12 cellular contexts compared by ENCODE assay signal in the genomic region with DNA sequence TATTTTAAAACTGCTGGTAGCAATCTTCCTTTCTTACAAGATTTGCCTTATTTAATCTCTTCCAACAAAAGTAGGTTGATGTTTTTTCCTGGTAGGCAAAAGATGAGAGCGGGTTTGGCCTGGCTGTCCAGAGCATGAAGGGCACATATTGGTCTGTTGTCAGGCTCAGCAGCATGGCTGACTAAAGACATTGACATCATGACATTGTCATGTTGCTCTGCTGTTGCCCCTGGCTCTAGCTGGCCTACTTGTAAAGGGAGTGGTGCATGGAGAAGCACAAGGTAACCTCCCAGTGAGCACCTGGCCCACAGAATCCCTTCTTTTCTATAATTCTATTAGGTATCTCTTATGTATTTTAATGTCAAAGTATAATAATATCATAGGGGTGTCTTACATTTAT. TPM values are rescaled to one million over a fixed set of nuclear protein-coding genes. Genes with fewer than 3 reads are reported as not detected.
DNase-seq lines count a peak whose midpoint lies in the region; ATAC-seq lines count a peak whose summit lies in the region.
"Had no signal": no experiment of that assay in that cellular context is flagged by ENCODE, and none has a peak within 500 bp of the region (broad histone marks: within the 10 kb centered on the region; RNA-seq: fewer than 3 reads in every experiment).

No MANE protein-coding gene starts in this region.

- ATAC-seq in esophagus mucosa (peak; percentile 28), HG02840 (IDR thresholded peaks at IDR 0.05; ENCODE audit: low FRiP score, unreplicated experiment) (no peak)
- ATAC-seq in stimulated activated effector memory CD8-positive, alpha-beta T cell treated with anti-CD3 and anti-CD28 coated beads, Interleukin-12 subunit alpha, Interleukin-12 subunit beta, amount 100 ng/mL, for 72 hours: no peak
- ATAC-seq: CD8-positive, alpha-beta T cell had no signal

- no peaks in the 10 kb centered on the region for H3K4me1 Mint-ChIP-seq in stimulated activated effector memory CD8-positive, alpha-beta T cell treated with anti-CD3 and anti-CD28 coated beads, Interleukin-12 subunit alpha, Interleukin-12 subunit beta, amount 100 ng/mL, for 72 hours
- H3K4me1 Mint-ChIP-seq: CD14-positive monocyte had no signal

- H3K27ac Mint-ChIP-seq in stimulated activated effector memory CD8-positive, alpha-beta T cell treated with anti-CD3 and anti-CD28 coated beads, Interleukin-12 subunit alpha, Interleukin-12 subunit beta, amount 100 ng/mL, for 72 hours: peak overlapping the region; percentile 14
- H3K27ac Mint-ChIP-seq: CD14-positive monocyte; CD8-positive, alpha-beta T cell; HFFc6 had no signal

- no peak overlapping the region for H3K4me3 Mint-ChIP-seq in stimulated activated effector memory CD8-positive, alpha-beta T cell treated with anti-CD3 and anti-CD28 coated beads, Interleukin-12 subunit alpha, Interleukin-12 subunit beta, amount 100 ng/mL, for 72 hours
- H3K4me3 Mint-ChIP-seq: CD14-positive monocyte; CD8-positive, alpha-beta T cell; HFFc6 had no signal

- peak; percentile 8 for DNase-seq in DMS53 (lab: John Stamatoyannopoulos, UW)
- no peak for DNase-seq in DMS53 treated with DMSO at 0.1 percent for 48 hours (lab: John Stamatoyannopoulos, UW; ENCODE audit: unreplicated experiment)
- DNase-seq in stimulated activated effector memory CD8-positive, alpha-beta T cell treated with anti-CD3 and anti-CD28 coated beads, Interleukin-12 subunit alpha, Interleukin-12 subunit beta, amount 100 ng/mL, for 72 hours (ENCODE audit: low spot score in 2 of 2): no peak
- DNase-seq in NCI-H1417 (lab: John Stamatoyannopoulos, UW): no peak
- DNase-seq in T1000 (lab: John Stamatoyannopoulos, UW): no peak
- DNase-seq: CD8-positive, alpha-beta T cell; COR-L47; HCEC 1CT; HFFc6 had no signal

- no peaks in the 10 kb centered on the region for H3K9me3 Mint-ChIP-seq in stimulated activated effector memory CD8-positive, alpha-beta T cell treated with anti-CD3 and anti-CD28 coated beads, Interleukin-12 subunit alpha, Interleukin-12 subunit beta, amount 100 ng/mL, for 72 hours
- H3K9me3 Mint-ChIP-seq: CD14-positive monocyte; CD8-positive, alpha-beta T cell had no signal

- peaks cover 98% of the 10 kb centered on the region for H3K36me3 Mint-ChIP-seq in stimulated activated effector memory CD8-positive, alpha-beta T cell treated with anti-CD3 and anti-CD28 coated beads, Interleukin-12 subunit alpha, Interleukin-12 subunit beta, amount 100 ng/mL, for 72 hours

RNA-seq across cellular contexts. Expression of a gene that starts 23.6 kb away (rescaled TPM):
- total RNA-seq in esophagus mucosa: 20.6 TPM
